20 cellular contexts compared by ENCODE assay signal in genomic region chr19:815079-815774, GRCh38. TPM values are rescaled to one million over a fixed set of nuclear protein-coding genes. Genes with fewer than 3 reads are reported as not detected.
DNase-seq lines count a peak whose midpoint lies in the region; ATAC-seq and TF ChIP-seq lines count a peak whose summit lies in the region.
"Had no signal": no experiment of that assay in that cellular context is flagged by ENCODE, and none has a peak within 500 bp of the region (broad histone marks: within the 10 kb centered on the region; RNA-seq: fewer than 3 reads in every experiment).

No MANE protein-coding gene starts in this region.

- peak overlapping the region; percentile 2; the same call in 1 of the 2 replicates for H3K27ac ChIP-seq in RWPE1
- no peak overlapping the region for H3K27ac ChIP-seq in effector memory CD4-positive, alpha-beta T cell (ENCODE audit: insufficient read depth, low read length, poor library complexity, severe bottlenecking)
- H3K27ac ChIP-seq: BLaER1, KMS-11, SJSA1 had no signal

- POLR2A ChIA-PET in RWPE1 (lab: Yijun Ruan, JAX; ENCODE audit: low non-redundant PET) = no interaction called here

- CTCF ChIA-PET in RWPE1 (lab: Yijun Ruan, JAX) = no interaction called here

- H3K27me3 Mint-ChIP-seq in endothelial cell (ENCODE audit: unreplicated experiment) = peaks cover 32% of the 10 kb centered on the region

- no peaks in the 10 kb centered on the region for H3K9me3 Mint-ChIP-seq in endothelial cell (ENCODE audit: unreplicated experiment)
- H3K9me3 Mint-ChIP-seq in stimulated activated effector memory CD8-positive, alpha-beta T cell treated with anti-CD3 and anti-CD28 coated beads, Interleukin-12 subunit alpha, Interleukin-12 subunit beta, amount 100 ng/mL, for 72 hours = no peaks in the 10 kb centered on the region

- peaks cover 30% of the 10 kb centered on the region for H3K36me3 Mint-ChIP-seq in endothelial cell (ENCODE audit: low read depth, unreplicated experiment)
- H3K36me3 Mint-ChIP-seq in stimulated activated effector memory CD8-positive, alpha-beta T cell treated with anti-CD3 and anti-CD28 coated beads, Interleukin-12 subunit alpha, Interleukin-12 subunit beta, amount 100 ng/mL, for 72 hours = peaks cover 62% of the 10 kb centered on the region

- TF ChIP-seq POLR2A in GM18505 (IDR thresholded peaks at IDR 0.05; ENCODE audit: borderline replicate concordance, extremely low read depth, insufficient read depth, insufficient read length) = no peak

- in situ Hi-C loops in GM13977 (cut with MboI; ENCODE audit: low pct_unique_long_range_greater_than_20kb, low sequenced_read_pairs, unreplicated experiment) = no loop called here

- peaks cover 21% of the 10 kb centered on the region for H3K36me3 ChIP-seq in effector memory CD4-positive, alpha-beta T cell (ENCODE audit: control insufficient read depth, insufficient read depth, low read length)

- peak; percentile 19 for ATAC-seq in stimulated activated effector memory CD8-positive, alpha-beta T cell treated with anti-CD3 and anti-CD28 coated beads, Interleukin-12 subunit alpha, Interleukin-12 subunit beta, amount 100 ng/mL, for 72 hours
- ATAC-seq in GM21576 (IDR thresholded peaks at IDR 0.05; ENCODE audit: unreplicated experiment) (no peak), GM18505 (IDR thresholded peaks at IDR 0.05; ENCODE audit: unreplicated experiment) (no peak)

- H3K27ac Mint-ChIP-seq in endothelial cell (ENCODE audit: unreplicated experiment) = peak overlapping the region; percentile 94
- H3K27ac Mint-ChIP-seq in stimulated activated effector memory CD8-positive, alpha-beta T cell treated with anti-CD3 and anti-CD28 coated beads, Interleukin-12 subunit alpha, Interleukin-12 subunit beta, amount 100 ng/mL, for 72 hours = peak overlapping the region; percentile 88
- H3K27ac Mint-ChIP-seq: activated naive CD4-positive, alpha-beta T cell treated with anti-CD3 and anti-CD28 coated beads for 36 hours had no signal

- no peak overlapping the region for H3K4me3 ChIP-seq in effector memory CD4-positive, alpha-beta T cell (ENCODE audit: insufficient read depth, low read depth, low read length, poor library complexity, severe bottlenecking)
- H3K4me3 ChIP-seq: BLaER1, SJSA1 had no signal

- DNase-seq in GM13977 (ENCODE audit: low spot score) (peak; percentile 46), RWPE1 (ENCODE audit: low spot score) (no peak), endothelial cell (ENCODE audit: low spot score) (no peak)
- DNase-seq in stimulated activated effector memory CD8-positive, alpha-beta T cell treated with anti-CD3 and anti-CD28 coated beads, Interleukin-12 subunit alpha, Interleukin-12 subunit beta, amount 100 ng/mL, for 72 hours (ENCODE audit: low spot score in 2 of 2) = no peak
- no peak for DNase-seq in effector memory CD4-positive, alpha-beta T cell
- DNase-seq: activated CD8-positive, alpha-beta memory T cell treated with anti-CD3 and anti-CD28 coated beads for 24 hours; activated naive CD4-positive, alpha-beta T cell treated with anti-CD3 and anti-CD28 coated beads for 36 hours; effector CD8-positive, alpha-beta T cell; NCI-H1436; NCI-H446; occipital lobe; small intestine had no signal

- peak overlapping the region; percentile 81 for H3K4me3 Mint-ChIP-seq in endothelial cell (ENCODE audit: unreplicated experiment)
- H3K4me3 Mint-ChIP-seq in stimulated activated effector memory CD8-positive, alpha-beta T cell treated with anti-CD3 and anti-CD28 coated beads, Interleukin-12 subunit alpha, Interleukin-12 subunit beta, amount 100 ng/mL, for 72 hours = no peak overlapping the region
- H3K4me3 Mint-ChIP-seq: activated naive CD4-positive, alpha-beta T cell treated with anti-CD3 and anti-CD28 coated beads for 36 hours had no signal

- TF ChIP-seq CTCF in GM13977 (IDR thresholded peaks at IDR 0.05; ENCODE audit: extremely low read depth, insufficient read depth, missing control alignments) = no peak
- no peak for TF ChIP-seq CTCF in RWPE1 (conservative IDR thresholded peaks at IDR 0.05; ENCODE audit: low read depth)
- TF ChIP-seq CTCF in endothelial cell (IDR thresholded peaks at IDR 0.05; ENCODE audit: unreplicated experiment) = no peak

- H3K4me1 Mint-ChIP-seq in endothelial cell (ENCODE audit: unreplicated experiment) = peaks cover 8% of the 10 kb centered on the region
- H3K4me1 Mint-ChIP-seq in stimulated activated effector memory CD8-positive, alpha-beta T cell treated with anti-CD3 and anti-CD28 coated beads, Interleukin-12 subunit alpha, Interleukin-12 subunit beta, amount 100 ng/mL, for 72 hours = peaks cover 16% of the 10 kb centered on the region

- no peaks in the 10 kb centered on the region for H3K9me3 ChIP-seq in effector memory CD4-positive, alpha-beta T cell (ENCODE audit: control insufficient read depth, low read length)
- H3K9me3 ChIP-seq: BLaER1, SJSA1 had no signal

- no peaks in the 10 kb centered on the region for H3K27me3 ChIP-seq in effector memory CD4-positive, alpha-beta T cell (replicated peaks; ENCODE audit: control insufficient read depth, insufficient read depth, low read length, poor library complexity, severe bottlenecking)
- H3K27me3 ChIP-seq: SJSA1 had no signal

- no peaks in the 10 kb centered on the region for H3K4me1 ChIP-seq in effector memory CD4-positive, alpha-beta T cell (ENCODE audit: control insufficient read depth, insufficient read depth, low read length, poor library complexity, severe bottlenecking)
- H3K4me1 ChIP-seq: BLaER1, SJSA1 had no signal

RNA-seq across cellular contexts. Expression of gene PLPPR3, which starts 6.5 kb away (rescaled TPM):
- total RNA-seq in endothelial cell (ENCODE audit: unreplicated experiment) = 17.6 TPM
- total RNA-seq: activated naive CD4-positive, alpha-beta T cell treated with anti-CD3 and anti-CD28 coated beads for 36 hours had no signal

RNA-seq across cellular contexts. Expression of gene AZU1, which starts 12.4 kb away (rescaled TPM):
- total RNA-seq in endothelial cell (ENCODE audit: unreplicated experiment) = 0.21 TPM
- total RNA-seq: activated naive CD4-positive, alpha-beta T cell treated with anti-CD3 and anti-CD28 coated beads for 36 hours; Daoy; fibroblast of villous mesenchyme; lung microvascular endothelial cell; SJSA1 had no signal

RNA-seq across cellular contexts. Expression of gene PTBP1, which starts 18.0 kb away (rescaled TPM):
- 614 TPM for total RNA-seq in endothelial cell (ENCODE audit: unreplicated experiment)

RNA-seq across cellular contexts. Expression of gene PRTN3, which starts 25.6 kb away (rescaled TPM):
- not detected for total RNA-seq in endothelial cell (ENCODE audit: unreplicated experiment)
- total RNA-seq: activated naive CD4-positive, alpha-beta T cell treated with anti-CD3 and anti-CD28 coated beads for 36 hours; Daoy; fibroblast of villous mesenchyme; lung microvascular endothelial cell; occipital lobe; SJSA1 had no signal

RNA-seq across cellular contexts. Expression of gene ELANE, which starts 36.9 kb away (rescaled TPM):
- total RNA-seq in endothelial cell (ENCODE audit: unreplicated experiment) = not detected
- total RNA-seq: activated naive CD4-positive, alpha-beta T cell treated with anti-CD3 and anti-CD28 coated beads for 36 hours; Daoy; fibroblast of villous mesenchyme; lung microvascular endothelial cell; occipital lobe; SJSA1 had no signal
